8 cellular contexts compared by ENCODE assay signal in genomic region chr18:12838178-12838634, GRCh38. TPM values are rescaled to one million over a fixed set of nuclear protein-coding genes. Genes with fewer than 3 reads are reported as not detected.
DNase-seq lines count a peak whose midpoint lies in the region; ATAC-seq and TF ChIP-seq lines count a peak whose summit lies in the region.

No MANE protein-coding gene starts in this region.

- H3K4me1 Mint-ChIP-seq in CD4-positive, CD25-positive, alpha-beta regulatory T cell, result peaks cover 38 to 64% (median 55%) of the 10 kb centered on the region in 4 donors

- TF ChIP-seq EP300 in sigmoid colon (IDR thresholded peaks at IDR 0.05), result no peak

- 6 to 36% methylated on average over 4 of the region's 4 CpGs for WGBS in sigmoid colon, 2 donors

- TF ChIP-seq POLR2A in sigmoid colon (IDR thresholded peaks at IDR 0.05), result no peak

- peak in 1 of 3 donors; percentile 27 for DNase-seq in CD4-positive, CD25-positive, alpha-beta regulatory T cell
- DNase-seq in HuH-7 (ENCODE audit: low spot score) (peak; percentile 88), foreskin fibroblast (peak; percentile 93 to 94), sigmoid colon (peak; percentile 70)

- H3K4me1 ChIP-seq in CD4-positive, CD25-positive, alpha-beta regulatory T cell (ENCODE audit: control insufficient read depth, insufficient read depth, low read length, poor library complexity, severe bottlenecking), result peaks cover 49% of the 10 kb centered on the region
- peaks cover 0 to 9% (median 4%) of the 10 kb centered on the region in 4 donors for H3K4me1 ChIP-seq in sigmoid colon

- H3K36me3 ChIP-seq in CD4-positive, CD25-positive, alpha-beta regulatory T cell (ENCODE audit: control insufficient read depth, insufficient read depth, low read length), result peaks cover 17% of the 10 kb centered on the region
- peaks cover 0 to 20% (median 0%) of the 10 kb centered on the region in 4 donors for H3K36me3 ChIP-seq in sigmoid colon

- no peaks in the 10 kb centered on the region for H3K9me3 Mint-ChIP-seq in CD4-positive, CD25-positive, alpha-beta regulatory T cell

- peaks cover 4% of the 10 kb centered on the region for H3K27me3 Mint-ChIP-seq in CD4-positive, CD25-positive, alpha-beta regulatory T cell

- TF ChIP-seq CTCF in WI38 (IDR thresholded peaks at IDR 0.05; ENCODE audit: low read depth, low read length), result no peak
- TF ChIP-seq CTCF in foreskin fibroblast (IDR thresholded peaks at IDR 0.05; ENCODE audit: low read depth, low read length), result no peak
- no peak for TF ChIP-seq CTCF in sigmoid colon (IDR thresholded peaks at IDR 0.05)

- peak overlapping the region; percentile 13 to 90 (median 87) for H3K27ac Mint-ChIP-seq in CD4-positive, CD25-positive, alpha-beta regulatory T cell

- no peaks in the 10 kb centered on the region for H3K27me3 ChIP-seq in CD4-positive, CD25-positive, alpha-beta regulatory T cell (ENCODE audit: control insufficient read depth, insufficient read depth, low read length)
- no peaks in the 10 kb centered on the region for H3K27me3 ChIP-seq in sigmoid colon

- no peak for ATAC-seq in CD4-positive, CD25-positive, alpha-beta regulatory T cell (ENCODE audit: low read depth in 2 of 2)
- ATAC-seq in HG02623 (IDR thresholded peaks at IDR 0.05; ENCODE audit: unreplicated experiment), result no peak
- ATAC-seq in HG03442 (IDR thresholded peaks at IDR 0.05; ENCODE audit: unreplicated experiment), result no peak
- ATAC-seq in GM19324 (IDR thresholded peaks at IDR 0.05; ENCODE audit: low FRiP score, unreplicated experiment), result no peak

- intact Hi-C loops in sigmoid colon (cut with DNase I), result no loop called here

- peak overlapping the region; percentile 31 to 82 (median 58) for H3K4me3 Mint-ChIP-seq in CD4-positive, CD25-positive, alpha-beta regulatory T cell

- H3K9me3 ChIP-seq in CD4-positive, CD25-positive, alpha-beta regulatory T cell (ENCODE audit: control insufficient read depth in 2 of 2, low read length in 2 of 2), result no peaks in the 10 kb centered on the region
- no peaks in the 10 kb centered on the region for H3K9me3 ChIP-seq in sigmoid colon

- peak overlapping the region; percentile 83 for H3K27ac ChIP-seq in CD4-positive, CD25-positive, alpha-beta regulatory T cell (ENCODE audit: insufficient read depth, low read length, poor library complexity, severe bottlenecking)
- peak overlapping the region in 3 of 4 donors; percentile 19 to 56 (median 42) for H3K27ac ChIP-seq in sigmoid colon

- peak overlapping the region; percentile 65 for H3K4me3 ChIP-seq in CD4-positive, CD25-positive, alpha-beta regulatory T cell (ENCODE audit: low read depth, low read length)
- H3K4me3 ChIP-seq in WI38 (ENCODE audit: low read depth, low read length) (peak overlapping the region; percentile 35), foreskin fibroblast (ENCODE audit: low read depth in 1 of 2, low read length in 2 of 2) (peak overlapping the region in 1 of 2 donors; percentile 16), sigmoid colon (no peak overlapping the region)

- H3K36me3 Mint-ChIP-seq in CD4-positive, CD25-positive, alpha-beta regulatory T cell, result peaks cover 28% of the 10 kb centered on the region

RNA-seq across cellular contexts. Expression of gene PTPN2, which starts 45.8 kb away (rescaled TPM):
- 80.4 TPM for total RNA-seq in CD4-positive, CD25-positive, alpha-beta regulatory T cell
- polyA plus RNA-seq in CD4-positive, CD25-positive, alpha-beta regulatory T cell, result 100 to 1,000 TPM in 1 of 4 donors, 10 to 100 TPM in 3; 62.3 to 110 (median 95.8) TPM
- 10 to 100 TPM; 20.0 to 31.0 (median 21.0) TPM for total RNA-seq in sigmoid colon
- 10 to 100 TPM; 31.4 to 43.1 (median 42.6) TPM for polyA plus RNA-seq in sigmoid colon

Comparison
In these comparisons a context has a peak if more than half of its experiments do, and no peak if none do; other contexts are left out.
1. H3K4me3 ChIP-seq: peak in CD4-positive, CD25-positive, alpha-beta regulatory T cell (single experiment) and WI38 (single experiment); none in sigmoid colon (0 of 4).